ENCODE assay signal across 12 cellular contexts in genomic region chr2:127423880-127424279, GRCh38. TPM values are rescaled to one million over a fixed set of nuclear protein-coding genes. Genes with fewer than 3 reads are reported as not detected.
DNase-seq lines count a peak whose midpoint lies in the region; ATAC-seq and TF ChIP-seq lines count a peak whose summit lies in the region.
"Had no signal": no experiment of that assay in that cellular context is flagged by ENCODE, and none has a peak within 500 bp of the region (broad histone marks: within the 10 kb centered on the region; RNA-seq: fewer than 3 reads in every experiment).

No MANE protein-coding gene starts in this region.

- H3K79me2 ChIP-seq in DOHH2 (ENCODE audit: control insufficient read depth, low read length) (no peaks in the 10 kb centered on the region), osteoblast (ENCODE audit: insufficient read depth, low read length) (no peaks in the 10 kb centered on the region)

- intact Hi-C loops in MCF 10A (cut with micrococcal nuclease): no loop called here
- intact Hi-C loops in right lobe of liver (cut with DNase I): no loop called here

- H3F3A ChIP-seq in DOHH2 (ENCODE audit: control insufficient read depth, insufficient read depth): no peaks in the 10 kb centered on the region

- CTCF ChIA-PET in MCF 10A (lab: Yijun Ruan, JAX): interaction anchor here (1.5 kb wide), 1 partner anchor 15 kb away, joined by 4 read pairs; no protein-coding TSS in a partner anchor

- H3K27ac Mint-ChIP-seq in MCF 10A (ENCODE audit: low read depth, unreplicated experiment): no peak overlapping the region

- H3K4me3 ChIP-seq in DOHH2 (ENCODE audit: low read length) (peak overlapping the region; percentile 63; the same call in 1 of the 2 replicates), NB4 (ENCODE audit: low read depth, low read length) (peak overlapping the region; percentile 25), osteoblast (ENCODE audit: insufficient read depth, low read length) (no peak overlapping the region), right lobe of liver (no peak overlapping the region)

- H4K20me1 ChIP-seq in DOHH2 (ENCODE audit: control insufficient read depth, insufficient read depth, low read depth, low read length) (no peaks in the 10 kb centered on the region), osteoblast (ENCODE audit: insufficient read depth, low read length) (no peaks in the 10 kb centered on the region)

- no peaks in the 10 kb centered on the region for H3K9me2 ChIP-seq in DOHH2 (replicated peaks; ENCODE audit: control insufficient read depth, low read length)

- DNase-seq in NB4 (ENCODE audit: low read depth) (peak; percentile 54), MCF 10A (ENCODE audit: unreplicated experiment) (no peak), osteoblast (ENCODE audit: insufficient read length, low spot score, missing footprints) (peak; percentile 85), NCI-H2081 (lab: John Stamatoyannopoulos, UW) (no peak), right lobe of liver (no peak)
- DNase-seq: activated CD8-positive, alpha-beta memory T cell treated with anti-CD3 and anti-CD28 coated beads, Interleukin-2, amount 50 U/mL, for 4 hours; foreskin keratinocyte; NCI-H446 treated with DMSO at 0.1 percent for 48 hours had no signal

- H3K36me3 ChIP-seq in DOHH2 (ENCODE audit: control insufficient read depth, low read length) (no peaks in the 10 kb centered on the region), osteoblast (ENCODE audit: insufficient read depth, low read length) (no peaks in the 10 kb centered on the region), right lobe of liver (peaks cover 0 to 33% (median 12%) of the 10 kb centered on the region in 4 donors)

- peaks cover 17% of the 10 kb centered on the region for H3K27me3 ChIP-seq in DOHH2 (ENCODE audit: control insufficient read depth, low read length)
- peaks cover 22% of the 10 kb centered on the region for H3K27me3 ChIP-seq in osteoblast (ENCODE audit: insufficient read depth, low read length)
- H3K27me3 ChIP-seq in right lobe of liver: no peaks in the 10 kb centered on the region

- POLR2A ChIA-PET in MCF 10A (lab: Yijun Ruan, JAX): interaction anchor here (1.0 kb wide), 1 partner anchor 22 kb away, joined by 3 read pairs; no protein-coding TSS in a partner anchor

- H3K27me3 Mint-ChIP-seq in MCF 10A (ENCODE audit: insufficient read depth, unreplicated experiment): peaks cover 25% of the 10 kb centered on the region

- ATAC-seq in HG02981 (IDR thresholded peaks at IDR 0.05; ENCODE audit: unreplicated experiment) (no peak), GM21737 (IDR thresholded peaks at IDR 0.05; ENCODE audit: unreplicated experiment) (no peak), right lobe of liver (no peak)

- WGBS in right lobe of liver (ENCODE audit: insufficient coverage, low coverage, low lambda C conversion rate, missing lambda C conversion rate): 56% methylated on average over 1 of the region's 1 CpG

- H3K9me3 ChIP-seq in DOHH2 (ENCODE audit: control insufficient read depth, insufficient read depth, low read length): no peaks in the 10 kb centered on the region
- no peaks in the 10 kb centered on the region for H3K9me3 ChIP-seq in osteoblast (ENCODE audit: low read depth, low read length)
- no peaks in the 10 kb centered on the region for H3K9me3 ChIP-seq in right lobe of liver

- H3K4me1 ChIP-seq in DOHH2 (ENCODE audit: control insufficient read depth, low read length): peaks cover 16% of the 10 kb centered on the region
- H3K4me1 ChIP-seq in osteoblast (ENCODE audit: insufficient read depth, low read length): peaks cover 4% of the 10 kb centered on the region
- peaks cover 0 to 8% (median 0%) of the 10 kb centered on the region in 4 donors for H3K4me1 ChIP-seq in right lobe of liver
- H3K4me1 ChIP-seq: foreskin keratinocyte had no signal

- H3K4me1 Mint-ChIP-seq in MCF 10A (ENCODE audit: insufficient read depth, unreplicated experiment): peaks cover 6% of the 10 kb centered on the region

- H3K36me3 Mint-ChIP-seq in MCF 10A (ENCODE audit: insufficient read depth, unreplicated experiment): no peaks in the 10 kb centered on the region

- TF ChIP-seq POLR2A in NB4 (IDR thresholded peaks at IDR 0.05; ENCODE audit: extremely low read depth, insufficient read length) (no peak), right lobe of liver (IDR thresholded peaks at IDR 0.05) (no peak)

- TF ChIP-seq CTCF in DOHH2 (IDR thresholded peaks at IDR 0.05; ENCODE audit: low read depth, low read length, poor library complexity, severe bottlenecking) (peak; percentile 4), NB4 (IDR thresholded peaks at IDR 0.05; ENCODE audit: low read depth, low read length) (no peak), MCF 10A (IDR thresholded peaks at IDR 0.05; ENCODE audit: unreplicated experiment) (no peak), osteoblast (IDR thresholded peaks at IDR 0.05; ENCODE audit: extremely low read depth, low read depth, low read length) (no peak), right lobe of liver (IDR thresholded peaks at IDR 0.05) (no peak)

- no peaks in the 10 kb centered on the region for H3K9me3 Mint-ChIP-seq in MCF 10A (ENCODE audit: unreplicated experiment)

- H2AFZ ChIP-seq in osteoblast (ENCODE audit: low read length): no peak overlapping the region

- H3K27ac ChIP-seq in DOHH2 (ENCODE audit: low read depth, low read length): no peak overlapping the region
- no peak overlapping the region for H3K27ac ChIP-seq in osteoblast (ENCODE audit: low read depth, low read length)
- no peak overlapping the region for H3K27ac ChIP-seq in right lobe of liver
- H3K27ac ChIP-seq: foreskin keratinocyte had no signal

- BruUV-seq in MCF 10A (replicated peaks; lab: Mats Ljungman, UMichigan): no TSS peak

- H3K4me2 ChIP-seq in DOHH2 (ENCODE audit: low read length) (peak overlapping the region; percentile 67), osteoblast (ENCODE audit: insufficient read depth, low read length) (peak overlapping the region; percentile 60)

- peak overlapping the region; percentile 38 for H3K4me3 Mint-ChIP-seq in MCF 10A (ENCODE audit: unreplicated experiment)

RNA-seq across cellular contexts. Expression of gene PROC, which starts 5.7 kb away (rescaled TPM):
- total RNA-seq in MCF 10A (2022) (not detected in 2 replicates), osteoblast (0.29 TPM in 1 of 2 replicates, not detected in the other), right lobe of liver (100 to 1,000 TPM; 224 to 447 (median 319) TPM)
- total RNA-seq: posterior vena cava had no signal

RNA-seq across cellular contexts. Expression of gene MAP3K2, which starts 36.1 kb away (rescaled TPM):
- 62.9 and 65.6 TPM in 2 replicates for total RNA-seq in MCF 10A (2022)
- 64.1 and 65.4 TPM in 2 replicates for total RNA-seq in osteoblast
- 10 to 100 TPM; 28.6 to 45.1 (median 39.8) TPM for total RNA-seq in right lobe of liver

Comparison
In these comparisons a context has a peak if more than half of its experiments do, and no peak if none do; other contexts are left out.
1. H3K4me3 ChIP-seq: peak in DOHH2 (single experiment) and NB4 (single experiment); none in osteoblast (single experiment) and right lobe of liver (0 of 3).
2. DNase-seq: peak in NB4 (single experiment) and osteoblast (single experiment); none in MCF 10A (single experiment), NCI-H2081 (0 of 2) and right lobe of liver (0 of 3).
3. RNA of gene PROC, which starts 5.7 kb away (total RNA-seq): 224 to 447 TPM in right lobe of liver; not detected in MCF 10A and 0.29 TPM in osteoblast; every median in the first group is over 100 times any median in the second.